9 cellular contexts compared by ENCODE assay signal in genomic region chr11:67056640-67057409, GRCh38. TPM values are rescaled to one million over a fixed set of nuclear protein-coding genes. Genes with fewer than 3 reads are reported as not detected.
DNase-seq lines count a peak whose midpoint lies in the region; ATAC-seq, FAIRE-seq and TF ChIP-seq lines count a peak whose summit lies in the region.
"Had no signal": no experiment of that assay in that cellular context is flagged by ENCODE, and none has a peak within 500 bp of the region (broad histone marks: within the 10 kb centered on the region; RNA-seq: fewer than 3 reads in every experiment).

Gene RHOD (plus strand): TSS chr11:67056847. CDS start chr11:67056903, 56 bp downstream.

- POLR2A ChIA-PET in K562 (lab: Yijun Ruan, JAX) (no interaction called here), HEK293T (lab: Yijun Ruan, JAX) (no interaction called here)

- DNase-seq in AG20443 (ENCODE audit: low spot score): peak; percentile 82
- DNase-seq in NCI-H69 (lab: John Stamatoyannopoulos, UW): peak; percentile 17
- DNase-seq in K562 (ENCODE audit: extremely low read depth in 1 of 4, low spot score in 3 of 4): no peak
- peak; percentile 93 for DNase-seq in iPS-NIHi11 (ENCODE audit: low spot score)
- DNase-seq in stimulated activated CD4-positive, alpha-beta T cell treated with anti-CD3 and anti-CD28 coated beads, Interleukin-4, amount 100 ng/mL, for 1 hour: peak; percentile 41
- no peak for DNase-seq in G401 (ENCODE audit: low spot score)
- DNase-seq in HCEC 1CT: no peak
- no peak for DNase-seq in HEK293T (ENCODE audit: extremely low spot score)

- no peaks in the 10 kb centered on the region for H3K27me3 ChIP-seq in K562 (ENCODE audit: control insufficient read depth in 2 of 2, insufficient read depth in 2 of 2, low read length in 2 of 2)

- TF ChIP-seq POLR2A in K562 (conservative IDR thresholded peaks at IDR 0.05): no peak

- ATAC-seq in K562: no peak

- TF ChIP-seq CTCF in K562 (IDR thresholded peaks at IDR 0.05 in 2 of 3, conservative IDR thresholded peaks at IDR 0.05 in 1 of 3; ENCODE audit: insufficient read depth in 2 of 3, low read depth in 1 of 3, low read length in 3 of 3): no peak

- no peaks in the 10 kb centered on the region for H3K9me3 ChIP-seq in K562 (replicated peaks; ENCODE audit: control insufficient read depth, insufficient read depth, low read depth, low read length)

- H4K20me1 ChIP-seq in K562 (replicated peaks; ENCODE audit: control insufficient read depth, insufficient read depth, low read length): no peaks in the 10 kb centered on the region

- no peaks in the 10 kb centered on the region for H3K36me3 ChIP-seq in K562 (ENCODE audit: control insufficient read depth, insufficient read depth, low read length)

- TF ChIP-seq RAD21 in K562 (CRISPR knock-in tag; conservative IDR thresholded peaks at IDR 0.05 in 1 of 2, IDR thresholded peaks at IDR 0.05 in 1 of 2): no peak

- peak within 1 kb of the TSS in 1 of 2 experiments; percentile 14; a peak in 1 of 4 replicates for H3K9ac ChIP-seq in K562 (ENCODE audit: insufficient read depth in 1 of 2, low read depth in 2 of 2, low read length in 2 of 2)

- H3K9me1 ChIP-seq in K562 (ENCODE audit: control insufficient read depth, insufficient read depth, low read length): no peaks in the 10 kb centered on the region

- intact Hi-C loops in K562 (cut with micrococcal nuclease): no loop called here

- no peak within 1 kb of the TSS for H3K4me3 ChIP-seq in K562

- H3K27ac ChIP-seq in K562 (ENCODE audit: extremely low read depth, low read depth, low read length): no peak within 1 kb of the TSS

- CTCF ChIA-PET in K562 (lab: Yijun Ruan, JAX; ENCODE audit: low intra/inter-chr PET ratio): no interaction called here
- CTCF ChIA-PET in HEK293T (lab: Yijun Ruan, JAX): interaction anchor here (1.2 kb wide), 1 partner anchor 18 kb away, joined by 3 read pairs; no protein-coding TSS in a partner anchor

- BruUV-seq in K562 (replicated peaks; lab: Mats Ljungman, UMichigan): no TSS peak

- no peak for FAIRE-seq in K562 (lab: Jason Lieb, UNC)
- FAIRE-seq: colon had no signal

- H2AFZ ChIP-seq in K562 (ENCODE audit: low read depth, low read length): peak within 1 kb of the TSS; percentile 27; the same call in 1 of the 2 replicates

- TF ChIP-seq EP300 in K562 (IDR thresholded peaks at IDR 0.05; ENCODE audit: low read length): no peak

- H3K79me2 ChIP-seq in K562 (ENCODE audit: control insufficient read depth, insufficient read depth, low read length): no peaks in the 10 kb centered on the region

- 60% methylated on average over 22 of the region's 69 CpGs for WGBS in K562 (ENCODE audit: insufficient coverage, low coverage, missing lambda C conversion rate)

- in situ Hi-C loops in K562 (cut with MboI): no loop called here
- in situ Hi-C loops in G401 (cut with HindIII; ENCODE audit: low sequenced_read_pairs): no loop called here

- H3K4me2 ChIP-seq in K562 (ENCODE audit: insufficient read depth, low read length): 0 out of 2 replicates have a peak within 1 kb of the TSS, but pooled peaks have one; percentile 6

- peaks cover 26 to 36% of the 10 kb centered on the region in 2 experiments for H3K4me1 ChIP-seq in K562 (replicated peaks in 1 of 2; ENCODE audit: control insufficient read depth in 2 of 2, insufficient read depth in 2 of 2, low read length in 2 of 2)

TF ChIP-seq in K562, 482 proteins besides CTCF, POLR2A, EP300 and RAD21 (continues in another document):
- no peak for TF ChIP-seq HDAC3 (IDR thresholded peaks at IDR 0.05; ENCODE audit: borderline replicate concordance, partially characterized antibody)

TF ChIP-seq in HEK293T, 16 proteins besides CTCF, POLR2A, EP300 and RAD21:
- TF ChIP-seq CTBP1 (IDR thresholded peaks at IDR 0.05; ENCODE audit: borderline replicate concordance): no peak
- TF ChIP-seq BHLHE40 (IDR thresholded peaks at IDR 0.05; ENCODE audit: borderline replicate concordance): no peak
- no peak for TF ChIP-seq SUZ12 (IDR thresholded peaks at IDR 0.05)
- TF ChIP-seq TARDBP (IDR thresholded peaks at IDR 0.05): no peak
TF ChIP-seq in HEK293T: peak in this region for 0.

RNA-seq across cellular contexts. Expression of gene RHOD, which starts in this region (rescaled TPM):
- not detected in 2 replicates for total RNA-seq in K562 (2011; cell fraction: chromatin; rRNA removed; ENCODE audit: low replicate concordance)
- not detected in 2 replicates for total RNA-seq in K562 (2011; cell fraction: nucleolus; rRNA removed)
- not detected in 2 replicates for total RNA-seq in K562 (2011; cell fraction: nucleoplasm; rRNA removed)
- total RNA-seq in K562 (2014; rRNA removed): not detected in 2 replicates
- total RNA-seq in K562 (2014; rRNA removed; fragmentation: Illumina TruSeq; extraction: Trizol): not detected in 2 replicates
- total RNA-seq in K562 (2015; rRNA removed; fragmentation: Illumina TruSeq; extraction: Trizol): not detected in 2 replicates
- not detected in 2 replicates for total RNA-seq in K562 (2021)
- not detected in 2 replicates for polyA plus RNA-seq in K562 (2011; rRNA removed)
- polyA plus RNA-seq in K562 (2011; cell fraction: cytosol; rRNA removed): not detected in 2 replicates
- not detected in 2 replicates for polyA plus RNA-seq in K562 (2011; cell fraction: nucleus; rRNA removed)
- not detected in 2 replicates for polyA plus RNA-seq in K562 (2012)
- polyA plus RNA-seq in K562 (2014; fragmentation: Illumina TruSeq; extraction: Trizol): not detected in 2 replicates
- not detected for polyA plus RNA-seq in K562 (2014; fragmentation: Nextera tagmentation; extraction: Ambion mirVana)
- not detected in 2 replicates for polyA plus RNA-seq in K562 (2014; rRNA removed)
- not detected in 2 replicates for polyA minus RNA-seq in K562 (2011; rRNA and poly(A)+ RNA removed)
- polyA minus RNA-seq in K562 (2011; cell fraction: cytosol; rRNA and poly(A)+ RNA removed): 1.3 and 1.7 TPM in 2 replicates
- polyA minus RNA-seq in K562 (2011; cell fraction: nucleus; rRNA and poly(A)+ RNA removed): 0.27 and 0.33 TPM in 2 replicates
- total RNA-seq in G401 (2014; rRNA removed; shearing (Covaris generic)): not detected in 2 replicates

Comparison
In these comparisons a context has a peak if more than half of its experiments do, and no peak if none do; other contexts are left out.
1. DNase-seq: peak in AG20443 (single experiment), NCI-H69 (single experiment), iPS-NIHi11 (single experiment) and stimulated activated CD4-positive, alpha-beta T cell treated with anti-CD3 and anti-CD28 coated beads, Interleukin-4, amount 100 ng/mL, for 1 hour (single experiment); none in K562 (0 of 4), G401 (single experiment), HCEC 1CT (single experiment) and HEK293T (single experiment).